9 cellular contexts compared by ENCODE assay signal in genomic region chr1:156592158-156592909, GRCh38. TPM values are rescaled to one million over a fixed set of nuclear protein-coding genes. Genes with fewer than 3 reads are reported as not detected.
DNase-seq lines count a peak whose midpoint lies in the region; ATAC-seq, FAIRE-seq and TF ChIP-seq lines count a peak whose summit lies in the region.
"Had no signal": no experiment of that assay in that cellular context is flagged by ENCODE, and none has a peak within 500 bp of the region (broad histone marks: within the 10 kb centered on the region; RNA-seq: fewer than 3 reads in every experiment).

No MANE protein-coding gene starts in this region.

- no peaks in the 10 kb centered on the region for H3K9me3 ChIP-seq in SK-N-MC (ENCODE audit: low read depth, low read length)

- peak; percentile 25; the same call in 1 of the 2 replicates for TF ChIP-seq POLR2A in GM12892 (IDR thresholded peaks at IDR 0.05; ENCODE audit: low read depth, low read length)

- intact Hi-C loops in sciatic nerve (cut with DNase I), result no loop called here

- peak; percentile 22 for ATAC-seq in sciatic nerve

- peaks cover 45% of the 10 kb centered on the region for H3K36me3 ChIP-seq in SK-N-MC (ENCODE audit: insufficient read depth, low read length)

- DNase-seq in GM12892 (ENCODE audit: insufficient read length), result no peak
- DNase-seq in SK-N-MC (ENCODE audit: low read depth, low spot score), result no peak
- DNase-seq in fibroblast of pulmonary artery (ENCODE audit: low read depth), result no peak
- DNase-seq in sciatic nerve (ENCODE audit: low spot score), result no peak
- no peak for DNase-seq in NCI-H1694 treated with DMSO at 0.1 percent for 48 hours (lab: John Stamatoyannopoulos, UW)
- DNase-seq in SKM-1 (lab: John Stamatoyannopoulos, UW; ENCODE audit: unreplicated experiment), result no peak
- no peak for DNase-seq in inferior parietal cortex (ENCODE audit: extremely low spot score)
- DNase-seq in NCI-H446 (lab: John Stamatoyannopoulos, UW), result no peak

- peak overlapping the region; percentile 93 for H3K9ac ChIP-seq in SK-N-MC (ENCODE audit: insufficient read length)

- no peak for TF ChIP-seq CTCF in fibroblast of pulmonary artery (IDR thresholded peaks at IDR 0.05; ENCODE audit: low read length, missing control alignments)

- FAIRE-seq in GM12892 (lab: Jason Lieb, UNC), result peak; percentile 78

- peak overlapping the region; percentile 62 for H3K27ac ChIP-seq in SK-N-MC

- H3K4me3 ChIP-seq in SK-N-MC (peak overlapping the region; percentile 95), fibroblast of pulmonary artery (replicated peaks; ENCODE audit: low read depth, low read length) (peak overlapping the region; percentile 80)

RNA-seq across cellular contexts. Expression of gene NAXE, which starts 0.8 kb away (rescaled TPM):
- 57.6 TPM for polyA plus RNA-seq in GM12892 (2012; ENCODE audit: missing spikeins)
- 47.3 TPM for total RNA-seq in sciatic nerve

RNA-seq across cellular contexts. Expression of gene GPATCH4, which starts 8.9 kb away (rescaled TPM):
- 42.9 TPM for polyA plus RNA-seq in GM12892 (2012; ENCODE audit: missing spikeins)
- 19.7 TPM for total RNA-seq in sciatic nerve

RNA-seq across cellular contexts. Expression of gene TTC24, which starts 12.8 kb away (rescaled TPM):
- 0.68 TPM for polyA plus RNA-seq in GM12892 (2012; ENCODE audit: missing spikeins)
- total RNA-seq in sciatic nerve, result not detected
- total RNA-seq: SK-MEL-5 had no signal

RNA-seq across cellular contexts. Expression of gene IQGAP3, which starts 20.0 kb away (rescaled TPM):
- polyA plus RNA-seq in GM12892 (2012; ENCODE audit: missing spikeins), result 4.8 TPM
- total RNA-seq in sciatic nerve, result 0.76 TPM

RNA-seq across cellular contexts. Expression of gene HAPLN2, which starts 26.9 kb away (rescaled TPM):
- not detected for polyA plus RNA-seq in GM12892 (2012; ENCODE audit: missing spikeins)
- 5.5 TPM for total RNA-seq in sciatic nerve
- total RNA-seq: SK-MEL-5 had no signal
